ENCODE assay signal across 7 cellular contexts in genomic region chrX:142972147-142972809, GRCh38. TPM values are rescaled to one million over a fixed set of nuclear protein-coding genes. Genes with fewer than 3 reads are reported as not detected.
"Had no signal": no experiment of that assay in that cellular context is flagged by ENCODE, and none has a peak within 500 bp of the region (broad histone marks: within the 10 kb centered on the region; RNA-seq: fewer than 3 reads in every experiment).

No MANE protein-coding gene starts in this region.

RNA-seq across cellular contexts. Expression of gene SPANXN4, which starts 53.5 kb away (rescaled TPM):
- total RNA-seq: GM23248, GM23338, H1, H4, H7, H9, HFFc6 had no signal
- polyA plus RNA-seq: GM23248, GM23338, H1 had no signal
